In genomic region chr3:184037816-184038215, GRCh38 we compare ENCODE assay signal across 18 cellular contexts. TPM values are rescaled to one million over a fixed set of nuclear protein-coding genes. Genes with fewer than 3 reads are reported as not detected.
A peak's percentile ranks its signal among the peaks of the same experiment; 100 is the strongest.
DNase-seq lines count a peak whose midpoint lies in the region; ATAC-seq and TF ChIP-seq lines count a peak whose summit lies in the region.
"Had no signal": no experiment of that assay in that cellular context is flagged by ENCODE, and none has a peak within 500 bp of the region (broad histone marks: within the 10 kb centered on the region; RNA-seq: fewer than 3 reads in every experiment).

No MANE protein-coding gene starts in this region.

- BruUV-seq in PC-3 (replicated peaks; lab: Mats Ljungman, UMichigan): no TSS peak

- no peaks in the 10 kb centered on the region for H3K36me3 Mint-ChIP-seq in naive thymus-derived CD4-positive, alpha-beta T cell
- H3K36me3 Mint-ChIP-seq in activated CD4-positive, alpha-beta memory T cell treated with anti-CD3 and anti-CD28 coated beads for 36 hours: no peaks in the 10 kb centered on the region
- H3K36me3 Mint-ChIP-seq in activated T-helper 17 cell treated with anti-CD3 and anti-CD28 coated beads, Interleukin-2, amount 50 U/mL, for 72 hours (ENCODE audit: low read depth): no peaks in the 10 kb centered on the region
- H3K36me3 Mint-ChIP-seq: CD4-positive, CD25-positive, alpha-beta regulatory T cell; IgD-negative memory B cell had no signal

- no peaks in the 10 kb centered on the region for H3K4me1 Mint-ChIP-seq in naive thymus-derived CD4-positive, alpha-beta T cell
- no peaks in the 10 kb centered on the region for H3K4me1 Mint-ChIP-seq in activated CD4-positive, alpha-beta memory T cell treated with anti-CD3 and anti-CD28 coated beads for 36 hours (ENCODE audit: low read depth)
- no peaks in the 10 kb centered on the region for H3K4me1 Mint-ChIP-seq in activated T-helper 17 cell treated with anti-CD3 and anti-CD28 coated beads, Interleukin-2, amount 50 U/mL, for 72 hours
- H3K4me1 Mint-ChIP-seq: CD4-positive, CD25-positive, alpha-beta regulatory T cell; IgD-negative memory B cell had no signal

- no peak overlapping the region for H3K4me2 ChIP-seq in PC-3 (ENCODE audit: low read length)

- H3K27me3 ChIP-seq in PC-3 (ENCODE audit: low read length) (no peaks in the 10 kb centered on the region; the same call in 1 of the 2 replicates), right cardiac atrium (ENCODE audit: control insufficient read depth, insufficient read depth) (no peaks in the 10 kb centered on the region)
- H3K27me3 ChIP-seq in naive thymus-derived CD4-positive, alpha-beta T cell (ENCODE audit: control insufficient read depth in 2 of 2, insufficient read depth in 2 of 2, low read length in 2 of 2): no peaks in the 10 kb centered on the region

- no peak overlapping the region for H3K27ac Mint-ChIP-seq in naive thymus-derived CD4-positive, alpha-beta T cell
- no peak overlapping the region for H3K27ac Mint-ChIP-seq in activated CD4-positive, alpha-beta memory T cell treated with anti-CD3 and anti-CD28 coated beads for 36 hours
- no peak overlapping the region for H3K27ac Mint-ChIP-seq in activated T-helper 17 cell treated with anti-CD3 and anti-CD28 coated beads, Interleukin-2, amount 50 U/mL, for 72 hours
- H3K27ac Mint-ChIP-seq: CD4-positive, CD25-positive, alpha-beta regulatory T cell; IgD-negative memory B cell had no signal

- no peaks in the 10 kb centered on the region for H4K20me1 ChIP-seq in PC-3 (ENCODE audit: low read length)

- H3F3A ChIP-seq in PC-3 (ENCODE audit: low read length, unreplicated experiment): no peaks in the 10 kb centered on the region

- 64% methylated on average over 7 of the region's 7 CpGs for WGBS in right cardiac atrium

- H3K27ac ChIP-seq in 22Rv1 (no peak overlapping the region), PC-3 (ENCODE audit: low read length) (no peak overlapping the region), right cardiac atrium (ENCODE audit: low read length) (no peak overlapping the region)
- H3K27ac ChIP-seq in naive thymus-derived CD4-positive, alpha-beta T cell (ENCODE audit: low read depth, low read length): no peak overlapping the region

- TF ChIP-seq CTCF in 22Rv1 (IDR thresholded peaks at IDR 0.05) (peak; percentile 27; the same call in 1 of the 2 replicates), GM12873 (IDR thresholded peaks at IDR 0.05; ENCODE audit: insufficient read depth, low read depth, low read length, missing control alignments) (peak; percentile 21), PC-3 (conservative IDR thresholded peaks at IDR 0.05; ENCODE audit: low read depth, low read length) (peak; percentile 44), epithelial cell of proximal tubule (conservative IDR thresholded peaks at IDR 0.05; ENCODE audit: low read depth, low read length) (peak; percentile 21)

- no peaks in the 10 kb centered on the region for H3K9me2 ChIP-seq in PC-3 (replicated peaks; ENCODE audit: low read length)

- H2AFZ ChIP-seq in PC-3 (ENCODE audit: low read length): no peak overlapping the region

- no peak overlapping the region for H3K4me3 ChIP-seq in PC-3 (ENCODE audit: low read length)
- H3K4me3 ChIP-seq in epithelial cell of proximal tubule (ENCODE audit: low read depth, low read length): no peak overlapping the region
- no peak overlapping the region for H3K4me3 ChIP-seq in right cardiac atrium (ENCODE audit: low read length)
- no peak overlapping the region for H3K4me3 ChIP-seq in naive thymus-derived CD4-positive, alpha-beta T cell (ENCODE audit: low read length)

- POLR2A ChIA-PET in PC-3 (lab: Charles Lee; ENCODE audit: unreplicated experiment): no interaction called here
- POLR2A ChIA-PET in naive thymus-derived CD4-positive, alpha-beta T cell (lab: Charles Lee): no interaction called here
- POLR2A ChIA-PET in activated CD4-positive, alpha-beta memory T cell treated with anti-CD3 and anti-CD28 coated beads for 36 hours (lab: Charles Lee): no interaction called here

- ATAC-seq in PC-3 (no peak), right cardiac atrium (no peak)
- no peak for ATAC-seq in naive thymus-derived CD4-positive, alpha-beta T cell
- ATAC-seq in activated T-helper 17 cell treated with anti-CD3 and anti-CD28 coated beads, Interleukin-2, amount 50 U/mL, for 72 hours (replicated peaks): no peak

- no peaks in the 10 kb centered on the region for H3K4me1 ChIP-seq in PC-3 (ENCODE audit: insufficient read depth, low read length)
- no peaks in the 10 kb centered on the region for H3K4me1 ChIP-seq in right cardiac atrium (ENCODE audit: control insufficient read depth, insufficient read depth, low read length)
- H3K4me1 ChIP-seq in naive thymus-derived CD4-positive, alpha-beta T cell (ENCODE audit: control insufficient read depth in 2 of 2, insufficient read depth in 2 of 2, low read length in 2 of 2): no peaks in the 10 kb centered on the region

- no peaks in the 10 kb centered on the region for H3K9me3 Mint-ChIP-seq in naive thymus-derived CD4-positive, alpha-beta T cell
- no peaks in the 10 kb centered on the region for H3K9me3 Mint-ChIP-seq in activated CD4-positive, alpha-beta memory T cell treated with anti-CD3 and anti-CD28 coated beads for 36 hours
- no peaks in the 10 kb centered on the region for H3K9me3 Mint-ChIP-seq in activated T-helper 17 cell treated with anti-CD3 and anti-CD28 coated beads, Interleukin-2, amount 50 U/mL, for 72 hours
- H3K9me3 Mint-ChIP-seq: CD4-positive, CD25-positive, alpha-beta regulatory T cell had no signal

- CTCF ChIA-PET in PC-3 (lab: Charles Lee): no interaction called here
- CTCF ChIA-PET in naive thymus-derived CD4-positive, alpha-beta T cell (lab: Charles Lee): no interaction called here
- CTCF ChIA-PET in activated CD4-positive, alpha-beta memory T cell treated with anti-CD3 and anti-CD28 coated beads for 36 hours (lab: Charles Lee): no interaction called here

- no peak overlapping the region for H3K9ac ChIP-seq in PC-3 (ENCODE audit: low read length)

- no peak overlapping the region for H3K4me3 Mint-ChIP-seq in naive thymus-derived CD4-positive, alpha-beta T cell
- H3K4me3 Mint-ChIP-seq in activated CD4-positive, alpha-beta memory T cell treated with anti-CD3 and anti-CD28 coated beads for 36 hours: no peak overlapping the region
- H3K4me3 Mint-ChIP-seq in activated T-helper 17 cell treated with anti-CD3 and anti-CD28 coated beads, Interleukin-2, amount 50 U/mL, for 72 hours: no peak overlapping the region
- H3K4me3 Mint-ChIP-seq: CD4-positive, CD25-positive, alpha-beta regulatory T cell; IgD-negative memory B cell had no signal

- H3K27me3 Mint-ChIP-seq in naive thymus-derived CD4-positive, alpha-beta T cell: peaks cover 0 to 4% (median 0%) of the 10 kb centered on the region in 5 donors
- no peaks in the 10 kb centered on the region for H3K27me3 Mint-ChIP-seq in activated CD4-positive, alpha-beta memory T cell treated with anti-CD3 and anti-CD28 coated beads for 36 hours
- peaks cover 6% of the 10 kb centered on the region for H3K27me3 Mint-ChIP-seq in activated T-helper 17 cell treated with anti-CD3 and anti-CD28 coated beads, Interleukin-2, amount 50 U/mL, for 72 hours

- intact Hi-C loops in PC-3 (cut with micrococcal nuclease) (no loop called here), right cardiac atrium (cut with DNase I) (loop anchor here in 1 of 4 donors (2.0 kb wide), 1 partner anchor 17 kb away; no protein-coding TSS in a partner anchor)
- intact Hi-C loops in naive thymus-derived CD4-positive, alpha-beta T cell (cut with micrococcal nuclease): loop anchor here in 1 of 2 donors (5.0 kb wide), 1 partner anchor 214 kb away; no protein-coding TSS in a partner anchor
- intact Hi-C loops in activated CD4-positive, alpha-beta memory T cell treated with anti-CD3 and anti-CD28 coated beads for 36 hours (cut with micrococcal nuclease): no loop called here

- H3K36me3 ChIP-seq in PC-3 (ENCODE audit: low read depth, low read length): no peaks in the 10 kb centered on the region
- H3K36me3 ChIP-seq in naive thymus-derived CD4-positive, alpha-beta T cell (ENCODE audit: control insufficient read depth in 2 of 3, insufficient read depth in 3 of 3, low read length in 3 of 3): no peaks in the 10 kb centered on the region

- no peaks in the 10 kb centered on the region for H3K79me2 ChIP-seq in PC-3 (ENCODE audit: low read length)

- no peak for DNase-seq in PC-3
- no peak for DNase-seq in epithelial cell of proximal tubule (ENCODE audit: low read depth)
- no peak for DNase-seq in right cardiac atrium
- no peak for DNase-seq in naive thymus-derived CD4-positive, alpha-beta T cell
- no peak for DNase-seq in activated CD4-positive, alpha-beta memory T cell treated with anti-CD3 and anti-CD28 coated beads for 36 hours
- DNase-seq: AML-193; CD4-positive, CD25-positive, alpha-beta regulatory T cell; DND-41; GF-D8; NCI-H1436; NCI-H2029 treated with DMSO at 0.1 percent for 48 hours; NCI-H510A treated with DMSO at 0.1 percent for 48 hours had no signal

- H3K9me3 ChIP-seq in PC-3 (ENCODE audit: low read length) (no peaks in the 10 kb centered on the region), right cardiac atrium (ENCODE audit: control insufficient read depth, low read length) (no peaks in the 10 kb centered on the region)
- no peaks in the 10 kb centered on the region for H3K9me3 ChIP-seq in naive thymus-derived CD4-positive, alpha-beta T cell (ENCODE audit: control insufficient read depth in 2 of 3, low read length in 3 of 3)

RNA-seq across cellular contexts. Expression of gene HTR3D, which starts 6.3 kb away (rescaled TPM):
- total RNA-seq in PC-3 (2014; rRNA removed) (not detected in 2 replicates), epithelial cell of proximal tubule (not detected in 2 replicates), right cardiac atrium (not detected)
- not detected for polyA plus RNA-seq in right cardiac atrium
- total RNA-seq in naive thymus-derived CD4-positive, alpha-beta T cell: not detected
- polyA plus RNA-seq in naive thymus-derived CD4-positive, alpha-beta T cell: not detected
- not detected for total RNA-seq in activated CD4-positive, alpha-beta memory T cell treated with anti-CD3 and anti-CD28 coated beads for 36 hours
- total RNA-seq in activated T-helper 17 cell treated with anti-CD3 and anti-CD28 coated beads, Interleukin-2, amount 50 U/mL, for 72 hours: not detected
- total RNA-seq: CD4-positive, CD25-positive, alpha-beta regulatory T cell; HT-29; SK-MEL-5 had no signal
- polyA plus RNA-seq: CD4-positive, CD25-positive, alpha-beta regulatory T cell; IgD-negative memory B cell had no signal

RNA-seq across cellular contexts. Expression of gene HTR3C, which starts 15.0 kb away (rescaled TPM):
- not detected in 2 replicates for total RNA-seq in PC-3 (2014; rRNA removed)
- not detected in 2 replicates for total RNA-seq in epithelial cell of proximal tubule
- not detected for total RNA-seq in right cardiac atrium
- not detected for polyA plus RNA-seq in right cardiac atrium
- total RNA-seq in naive thymus-derived CD4-positive, alpha-beta T cell: not detected
- polyA plus RNA-seq in naive thymus-derived CD4-positive, alpha-beta T cell: not detected
- total RNA-seq in activated CD4-positive, alpha-beta memory T cell treated with anti-CD3 and anti-CD28 coated beads for 36 hours: not detected
- not detected for total RNA-seq in activated T-helper 17 cell treated with anti-CD3 and anti-CD28 coated beads, Interleukin-2, amount 50 U/mL, for 72 hours
- total RNA-seq: CD4-positive, CD25-positive, alpha-beta regulatory T cell; HT-29; SK-MEL-5 had no signal
- polyA plus RNA-seq: CD4-positive, CD25-positive, alpha-beta regulatory T cell; IgD-negative memory B cell had no signal

RNA-seq across cellular contexts. Expression of gene ABCC5, which starts 20.1 kb away (rescaled TPM):
- 16.1 and 24.9 TPM in 2 replicates for total RNA-seq in PC-3 (2014; rRNA removed)
- total RNA-seq in epithelial cell of proximal tubule: 7.3 and 15.2 TPM in 2 replicates
- 10 to 100 TPM; 43.5 to 60.7 (median 52.7) TPM for total RNA-seq in right cardiac atrium
- polyA plus RNA-seq in right cardiac atrium: 28.9 TPM
- 10 to 100 TPM; 15.6 to 50.4 (median 25.5) TPM for total RNA-seq in naive thymus-derived CD4-positive, alpha-beta T cell
- 10 to 100 TPM in 1 of 2 donors, 1 to 10 TPM in 1; 8.6 to 11.4 TPM for polyA plus RNA-seq in naive thymus-derived CD4-positive, alpha-beta T cell
- 10 to 100 TPM; 13.3 to 15.6 TPM for total RNA-seq in activated CD4-positive, alpha-beta memory T cell treated with anti-CD3 and anti-CD28 coated beads for 36 hours
- total RNA-seq in activated T-helper 17 cell treated with anti-CD3 and anti-CD28 coated beads, Interleukin-2, amount 50 U/mL, for 72 hours: 10 to 100 TPM in 1 of 2 donors, 1 to 10 TPM in 1; 9.1 to 14.8 TPM

RNA-seq across cellular contexts. Expression of gene HTR3E, which starts 59.0 kb away (rescaled TPM):
- total RNA-seq in PC-3 (2014; rRNA removed): not detected in 2 replicates
- not detected in 2 replicates for total RNA-seq in epithelial cell of proximal tubule
- total RNA-seq in right cardiac atrium: not detected
- polyA plus RNA-seq in right cardiac atrium: not detected
- total RNA-seq in naive thymus-derived CD4-positive, alpha-beta T cell: not detected
- not detected for polyA plus RNA-seq in naive thymus-derived CD4-positive, alpha-beta T cell
- total RNA-seq in activated CD4-positive, alpha-beta memory T cell treated with anti-CD3 and anti-CD28 coated beads for 36 hours: not detected
- total RNA-seq in activated T-helper 17 cell treated with anti-CD3 and anti-CD28 coated beads, Interleukin-2, amount 50 U/mL, for 72 hours: not detected
- total RNA-seq: CD4-positive, CD25-positive, alpha-beta regulatory T cell; HT-29; SK-MEL-5 had no signal
- polyA plus RNA-seq: CD4-positive, CD25-positive, alpha-beta regulatory T cell; IgD-negative memory B cell had no signal
